In the genomic region with DNA sequence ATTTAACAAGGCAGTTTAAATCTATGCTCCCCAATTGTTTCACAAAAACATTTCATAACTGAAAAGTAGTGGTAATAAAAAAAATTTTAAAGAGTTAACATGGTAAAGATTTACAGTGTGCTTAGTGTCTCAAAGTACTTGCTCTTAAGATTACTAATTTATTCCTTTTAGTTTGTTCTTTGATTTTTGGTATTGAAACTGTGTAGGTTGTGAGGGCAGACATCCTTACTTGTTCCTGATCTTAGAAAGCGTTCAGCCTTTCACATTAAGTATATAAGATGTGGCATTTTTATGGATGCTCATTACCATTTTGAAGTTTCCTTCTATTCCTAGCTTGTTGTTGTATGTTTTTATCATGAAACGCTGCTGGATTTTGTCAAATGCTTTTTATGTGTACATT, we compare ENCODE assay signal across 23 cellular contexts.
"Had no signal": no experiment of that assay in that cellular context is flagged by ENCODE, and none has a peak within 500 bp of the region (broad histone marks: within the 10 kb centered on the region; RNA-seq: fewer than 3 reads in every experiment).

No MANE protein-coding gene starts in this region.

- DNase-seq: activated CD4-positive, alpha-beta T cell treated with anti-CD3 and anti-CD28 coated beads for 48 hours; activated effector memory CD4-positive, alpha-beta T cell treated with anti-CD3 and anti-CD28 coated beads, Interleukin-2, amount 50 U/mL, for 16 hours; activated naive CD8-positive, alpha-beta T cell treated with anti-CD3 and anti-CD28 coated beads, Interleukin-2, amount 10 ng/mL, durations not matched to agents 7 days and 5 days; activated T-cell treated with anti-CD3 and anti-CD28 coated beads, Interleukin-2, amount 50 U/mL, for 4 hours; amygdala; cortex of kidney; endodermal cell; hypothalamus; left cardiac atrium; retina; spleen; stimulated activated CD4-positive, alpha-beta T cell treated with anti-CD3 and anti-CD28 coated beads, Interleukin-4, amount 100 ng/mL, for 24 hours; stimulated activated naive CD4-positive, alpha-beta T cell treated with Interleukin-2 at 50 U/mL for 16 hours; substantia nigra; T-helper 1 cell; thyroid gland; upper lobe of right lung had no signal

- H3K27ac ChIP-seq: epithelial cell of prostate, gastroesophageal sphincter, spleen, thyroid gland, upper lobe of right lung had no signal

- H3K4me3 Mint-ChIP-seq: activated naive CD8-positive, alpha-beta T cell treated with anti-CD3 and anti-CD28 coated beads, Interleukin-2, amount 10 ng/mL, durations not matched to agents 7 days and 5 days; activated T-cell treated with anti-CD3 and anti-CD28 coated beads, Interleukin-2, amount 50 U/mL, for 4 hours; endodermal cell; natural killer cell treated with Interleukin-12 subunit alpha and Interleukin-12 subunit beta and Interleukin-15 and Interleukin-18, amount 100 ng/mL, for 72 hours had no signal

- H3K27ac Mint-ChIP-seq: activated naive CD8-positive, alpha-beta T cell treated with anti-CD3 and anti-CD28 coated beads, Interleukin-2, amount 10 ng/mL, durations not matched to agents 7 days and 5 days; endodermal cell; natural killer cell treated with Interleukin-12 subunit alpha and Interleukin-12 subunit beta and Interleukin-15 and Interleukin-18, amount 100 ng/mL, for 72 hours; progenitor cell of endocrine pancreas had no signal

- H3K4me3 ChIP-seq: gastroesophageal sphincter, spleen, thyroid gland, upper lobe of right lung had no signal

- H3K4me1 ChIP-seq: gastroesophageal sphincter, spleen, thyroid gland, upper lobe of right lung had no signal

- ATAC-seq: gastroesophageal sphincter; left cardiac atrium; natural killer cell treated with Interleukin-12 subunit alpha and Interleukin-12 subunit beta and Interleukin-15 and Interleukin-18, amount 100 ng/mL, for 72 hours; upper lobe of right lung had no signal

- H3K27me3 Mint-ChIP-seq: activated naive CD8-positive, alpha-beta T cell treated with anti-CD3 and anti-CD28 coated beads, Interleukin-2, amount 10 ng/mL, durations not matched to agents 7 days and 5 days; natural killer cell treated with Interleukin-12 subunit alpha and Interleukin-12 subunit beta and Interleukin-15 and Interleukin-18, amount 100 ng/mL, for 72 hours; progenitor cell of endocrine pancreas had no signal

- H3K9me3 ChIP-seq: gastroesophageal sphincter, spleen, thyroid gland, upper lobe of right lung had no signal

- H3K36me3 ChIP-seq: thyroid gland had no signal

- FAIRE-seq: bronchial epithelial cell, islet of Langerhans had no signal

- H3K9me3 Mint-ChIP-seq: activated naive CD8-positive, alpha-beta T cell treated with anti-CD3 and anti-CD28 coated beads, Interleukin-2, amount 10 ng/mL, durations not matched to agents 7 days and 5 days; activated T-cell treated with anti-CD3 and anti-CD28 coated beads, Interleukin-2, amount 50 U/mL, for 4 hours; natural killer cell treated with Interleukin-12 subunit alpha and Interleukin-12 subunit beta and Interleukin-15 and Interleukin-18, amount 100 ng/mL, for 72 hours had no signal

- H3K27me3 ChIP-seq: gastroesophageal sphincter, spleen, thyroid gland, upper lobe of right lung had no signal
